In genomic region chr13:73702419-73703071, GRCh38 we compare ENCODE assay signal across 8 cellular contexts.
DNase-seq lines count a peak whose midpoint lies in the region; ATAC-seq, FAIRE-seq and TF ChIP-seq lines count a peak whose summit lies in the region.

No MANE protein-coding gene starts in this region.

- H3K27me3 ChIP-seq in GM23338 (ENCODE audit: insufficient read depth) (no peaks in the 10 kb centered on the region), RWPE2 (ENCODE audit: insufficient read depth, poor library complexity, severe bottlenecking) (no peaks in the 10 kb centered on the region), esophagus (ENCODE audit: control insufficient read depth in 1 of 2, insufficient read depth in 2 of 2, low read length in 2 of 2) (no peaks in the 10 kb centered on the region), Peyer's patch (no peaks in the 10 kb centered on the region)

- H3K4me3 ChIP-seq in GM23338 (0 out of 2 replicates have a peak overlapping the region, but pooled peaks have one; percentile 8), RWPE2 (ENCODE audit: severe bottlenecking) (no peak overlapping the region), esophagus (ENCODE audit: low read depth in 1 of 2, low read length in 2 of 2) (no peak overlapping the region), Peyer's patch (no peak overlapping the region)

- WGBS in esophagus, 2 donors = 40 to 53% methylated on average over 8 of the region's 8 CpGs

- H3F3A ChIP-seq in GM23338 (replicated peaks; ENCODE audit: low read depth) = no peaks in the 10 kb centered on the region

- no peaks in the 10 kb centered on the region for H3K36me3 ChIP-seq in GM23338 (ENCODE audit: insufficient read depth)
- peaks cover 7% of the 10 kb centered on the region; the same call in 1 of the 2 replicates for H3K36me3 ChIP-seq in RWPE2 (ENCODE audit: low read depth)
- H3K36me3 ChIP-seq in esophagus (ENCODE audit: control insufficient read depth in 2 of 2, insufficient read depth in 2 of 2, low read length in 1 of 2) = no peaks in the 10 kb centered on the region
- H3K36me3 ChIP-seq in Peyer's patch = no peaks in the 10 kb centered on the region

- TF ChIP-seq CTCF in GM10266 (IDR thresholded peaks at IDR 0.05; ENCODE audit: control insufficient read depth, insufficient read depth, low read depth, missing control alignments) (no peak), GM23338 (conservative IDR thresholded peaks at IDR 0.05; ENCODE audit: low read depth in 2 of 2) (no peak), RWPE2 (IDR thresholded peaks at IDR 0.05; ENCODE audit: poor library complexity, severe bottlenecking) (no peak), D721Med (IDR thresholded peaks at IDR 0.05; ENCODE audit: insufficient read depth, missing control alignments) (no peak), Peyer's patch (IDR thresholded peaks at IDR 0.05) (no peak)

- H3K36me3 Mint-ChIP-seq in GM23338 (ENCODE audit: low read depth) = peaks cover 4% of the 10 kb centered on the region; the same call in 1 of the 3 replicates

- H3K9me2 ChIP-seq in GM23338 (ENCODE audit: insufficient read depth) = no peaks in the 10 kb centered on the region

- H3K4me1 Mint-ChIP-seq in GM23338 = peaks cover 46% of the 10 kb centered on the region

- H3K9me3 Mint-ChIP-seq in GM23338 = no peaks in the 10 kb centered on the region

- no peak for FAIRE-seq in D721Med (lab: Jason Lieb, UNC)

- peak; percentile 21 for DNase-seq in GM10266 (ENCODE audit: extremely low spot score)
- DNase-seq in GM23338 (ENCODE audit: low spot score) = peak; percentile 21
- DNase-seq in RWPE2 (ENCODE audit: low spot score) = no peak
- DNase-seq in D721Med (ENCODE audit: insufficient read length, low spot score) = no peak
- no peak for DNase-seq in cortex of kidney (lab: John Stamatoyannopoulos, UW)
- no peak for DNase-seq in Peyer's patch
- DNase-seq in sciatic nerve (ENCODE audit: low spot score) = no peak

- H3K4me3 Mint-ChIP-seq in GM23338 = no peak overlapping the region

- H2AFZ ChIP-seq in GM23338 = no peak overlapping the region

- peaks cover 2% of the 10 kb centered on the region for H3K27me3 Mint-ChIP-seq in GM23338 (ENCODE audit: insufficient read depth, low read depth, poor library complexity)

- H3K79me2 ChIP-seq in GM23338 (replicated peaks; ENCODE audit: insufficient read depth) = no peaks in the 10 kb centered on the region

- TF ChIP-seq POLR2A in Peyer's patch (IDR thresholded peaks at IDR 0.05) = no peak

- H4K20me1 ChIP-seq in GM23338 (replicated peaks; ENCODE audit: insufficient read depth) = no peaks in the 10 kb centered on the region

- peak overlapping the region; percentile 90 for H3K27ac Mint-ChIP-seq in GM23338

- H3K27ac ChIP-seq in GM23338 (ENCODE audit: low read depth) (peak overlapping the region; percentile 62), RWPE2 (ENCODE audit: poor library complexity, severe bottlenecking) (peak overlapping the region; percentile 89), esophagus (ENCODE audit: low read depth in 2 of 2, low read length in 1 of 2) (peak overlapping the region; percentile 84 to 86), Peyer's patch (no peak overlapping the region)

- peaks cover 38% of the 10 kb centered on the region for H3K4me1 ChIP-seq in GM23338 (ENCODE audit: insufficient read depth)
- peaks cover 13% of the 10 kb centered on the region for H3K4me1 ChIP-seq in RWPE2 (ENCODE audit: insufficient read depth, poor library complexity, severe bottlenecking)
- H3K4me1 ChIP-seq in esophagus (ENCODE audit: control insufficient read depth in 2 of 2, insufficient read depth in 2 of 2, low read length in 1 of 2) = peaks cover 0 to 2% of the 10 kb centered on the region in 2 donors
- H3K4me1 ChIP-seq in Peyer's patch = peaks cover 0 to 4% (median 0%) of the 10 kb centered on the region in 4 donors

- ATAC-seq in GM23338 (peak; percentile 36; the same call in 1 of the 3 replicates), RWPE2 (ENCODE audit: low read depth) (peak; percentile 97), sciatic nerve (no peak)

- H3K9me3 ChIP-seq in RWPE2 (ENCODE audit: severe bottlenecking) (no peaks in the 10 kb centered on the region), esophagus (ENCODE audit: control insufficient read depth in 2 of 2, insufficient read depth in 1 of 2, low read depth in 1 of 2, low read length in 1 of 2) (no peaks in the 10 kb centered on the region), Peyer's patch (no peaks in the 10 kb centered on the region)

- intact Hi-C loops in sciatic nerve (cut with DNase I) = no loop called here

- H3K4me2 ChIP-seq in GM23338 = peak overlapping the region; percentile 1; the same call in 1 of the 2 replicates

TF ChIP-seq in GM23338, 12 proteins besides CTCF, POLR2A, EP300 and RAD21:
- TF ChIP-seq, protein P1, sequence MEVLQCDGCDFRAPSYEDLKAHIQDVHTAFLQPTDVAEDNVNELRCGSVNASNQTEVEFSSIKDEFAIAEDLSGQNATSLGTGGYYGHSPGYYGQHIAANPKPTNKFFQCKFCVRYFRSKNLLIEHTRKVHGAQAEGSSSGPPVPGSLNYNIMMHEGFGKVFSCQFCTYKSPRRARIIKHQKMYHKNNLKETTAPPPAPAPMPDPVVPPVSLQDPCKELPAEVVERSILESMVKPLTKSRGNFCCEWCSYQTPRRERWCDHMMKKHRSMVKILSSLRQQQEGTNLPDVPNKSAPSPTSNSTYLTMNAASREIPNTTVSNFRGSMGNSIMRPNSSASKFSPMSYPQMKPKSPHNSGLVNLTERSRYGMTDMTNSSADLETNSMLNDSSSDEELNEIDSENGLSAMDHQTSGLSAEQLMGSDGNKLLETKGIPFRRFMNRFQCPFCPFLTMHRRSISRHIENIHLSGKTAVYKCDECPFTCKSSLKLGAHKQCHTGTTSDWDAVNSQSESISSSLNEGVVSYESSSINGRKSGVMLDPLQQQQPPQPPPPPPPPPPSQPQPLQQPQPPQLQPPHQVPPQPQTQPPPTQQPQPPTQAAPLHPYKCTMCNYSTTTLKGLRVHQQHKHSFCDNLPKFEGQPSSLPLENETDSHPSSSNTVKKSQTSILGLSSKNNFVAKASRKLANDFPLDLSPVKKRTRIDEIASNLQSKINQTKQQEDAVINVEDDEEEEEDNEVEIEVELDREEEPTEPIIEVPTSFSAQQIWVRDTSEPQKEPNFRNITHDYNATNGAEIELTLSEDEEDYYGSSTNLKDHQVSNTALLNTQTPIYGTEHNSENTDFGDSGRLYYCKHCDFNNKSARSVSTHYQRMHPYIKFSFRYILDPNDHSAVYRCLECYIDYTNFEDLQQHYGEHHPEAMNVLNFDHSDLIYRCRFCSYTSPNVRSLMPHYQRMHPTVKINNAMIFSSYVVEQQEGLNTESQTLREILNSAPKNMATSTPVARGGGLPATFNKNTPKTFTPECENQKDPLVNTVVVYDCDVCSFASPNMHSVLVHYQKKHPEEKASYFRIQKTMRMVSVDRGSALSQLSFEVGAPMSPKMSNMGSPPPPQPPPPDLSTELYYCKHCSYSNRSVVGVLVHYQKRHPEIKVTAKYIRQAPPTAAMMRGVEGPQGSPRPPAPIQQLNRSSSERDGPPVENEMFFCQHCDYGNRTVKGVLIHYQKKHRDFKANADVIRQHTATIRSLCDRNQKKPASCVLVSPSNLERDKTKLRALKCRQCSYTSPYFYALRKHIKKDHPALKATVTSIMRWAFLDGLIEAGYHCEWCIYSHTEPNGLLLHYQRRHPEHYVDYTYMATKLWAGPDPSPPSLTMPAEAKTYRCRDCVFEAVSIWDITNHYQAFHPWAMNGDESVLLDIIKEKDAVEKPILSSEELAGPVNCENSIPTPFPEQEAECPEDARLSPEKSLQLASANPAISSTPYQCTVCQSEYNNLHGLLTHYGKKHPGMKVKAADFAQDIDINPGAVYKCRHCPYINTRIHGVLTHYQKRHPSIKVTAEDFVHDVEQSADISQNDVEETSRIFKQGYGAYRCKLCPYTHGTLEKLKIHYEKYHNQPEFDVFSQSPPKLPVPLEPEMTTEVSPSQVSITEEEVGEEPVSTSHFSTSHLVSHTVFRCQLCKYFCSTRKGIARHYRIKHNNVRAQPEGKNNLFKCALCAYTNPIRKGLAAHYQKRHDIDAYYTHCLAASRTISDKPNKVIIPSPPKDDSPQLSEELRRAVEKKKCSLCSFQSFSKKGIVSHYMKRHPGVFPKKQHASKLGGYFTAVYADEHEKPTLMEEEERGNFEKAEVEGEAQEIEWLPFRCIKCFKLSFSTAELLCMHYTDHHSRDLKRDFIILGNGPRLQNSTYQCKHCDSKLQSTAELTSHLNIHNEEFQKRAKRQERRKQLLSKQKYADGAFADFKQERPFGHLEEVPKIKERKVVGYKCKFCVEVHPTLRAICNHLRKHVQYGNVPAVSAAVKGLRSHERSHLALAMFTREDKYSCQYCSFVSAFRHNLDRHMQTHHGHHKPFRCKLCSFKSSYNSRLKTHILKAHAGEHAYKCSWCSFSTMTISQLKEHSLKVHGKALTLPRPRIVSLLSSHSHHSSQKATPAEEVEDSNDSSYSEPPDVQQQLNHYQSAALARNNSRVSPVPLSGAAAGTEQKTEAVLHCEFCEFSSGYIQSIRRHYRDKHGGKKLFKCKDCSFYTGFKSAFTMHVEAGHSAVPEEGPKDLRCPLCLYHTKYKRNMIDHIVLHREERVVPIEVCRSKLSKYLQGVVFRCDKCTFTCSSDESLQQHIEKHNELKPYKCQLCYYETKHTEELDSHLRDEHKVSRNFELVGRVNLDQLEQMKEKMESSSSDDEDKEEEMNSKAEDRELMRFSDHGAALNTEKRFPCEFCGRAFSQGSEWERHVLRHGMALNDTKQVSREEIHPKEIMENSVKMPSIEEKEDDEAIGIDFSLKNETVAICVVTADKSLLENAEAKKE (CRISPR knock-in tag; IDR thresholded peaks at IDR 0.05) = no peak
- TF ChIP-seq NANOG (IDR thresholded peaks at IDR 0.05; ENCODE audit: borderline replicate concordance) (no peak), STAT1 (IDR thresholded peaks at IDR 0.05; ENCODE audit: unreplicated experiment) (no peak), EZH2phosphoT487 (IDR thresholded peaks at IDR 0.05; ENCODE audit: unreplicated experiment) (no peak), ETS1 (IDR thresholded peaks at IDR 0.05) (no peak), EZH2 (IDR thresholded peaks at IDR 0.05; ENCODE audit: low read depth, unreplicated experiment) (no peak)

Comparison
In these comparisons a context has a peak if more than half of its experiments do, and no peak if none do; other contexts are left out.
1. DNase-seq: peak in GM10266 (single experiment) and GM23338 (single experiment); none in RWPE2 (single experiment), D721Med (single experiment), cortex of kidney (single experiment), Peyer's patch (0 of 3) and sciatic nerve (single experiment).
2. H3K27ac ChIP-seq: peak in GM23338 (single experiment), RWPE2 (single experiment) and esophagus (2 of 2); none in Peyer's patch (0 of 4).